ENCODE assay signal across 8 cellular contexts in the genomic region with DNA sequence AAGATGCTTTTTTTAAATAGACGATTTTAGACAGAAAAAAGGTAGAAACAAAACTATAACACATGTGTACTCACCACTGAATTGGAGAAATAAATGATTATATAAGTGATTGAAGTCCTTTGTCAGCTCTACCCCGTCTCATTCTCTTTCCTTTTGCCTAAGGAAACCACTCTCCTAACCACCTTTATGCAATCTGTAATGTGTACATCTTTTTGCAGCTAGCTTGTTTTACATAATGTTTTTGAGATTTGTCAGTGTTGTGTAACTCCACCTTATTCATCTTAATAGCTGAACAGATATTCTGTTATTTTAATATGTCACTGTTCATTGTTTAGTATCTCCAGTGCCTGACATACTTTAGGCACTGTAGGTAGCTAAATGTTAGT. TPM values are rescaled to one million over a fixed set of nuclear protein-coding genes. Genes with fewer than 3 reads are reported as not detected.
DNase-seq lines count a peak whose midpoint lies in the region; ATAC-seq, FAIRE-seq and TF ChIP-seq lines count a peak whose summit lies in the region.

No MANE protein-coding gene starts in this region.

- H3K23ac ChIP-seq in H1 (ENCODE audit: insufficient read length) (no peak overlapping the region), neuronal stem cell (ENCODE audit: low read depth, low read length, poor library complexity) (no peak overlapping the region)

- peak overlapping the region; percentile 98 for H3K9ac ChIP-seq in OCI-LY3 (ENCODE audit: low read length)
- H3K9ac ChIP-seq in H1 (replicated peaks in 1 of 4; ENCODE audit: extremely low read depth in 1 of 4, low read depth in 3 of 4, low read length in 3 of 4), result peak overlapping the region; percentile 78 to 97 (median 94)
- H3K9ac ChIP-seq in neuronal stem cell (ENCODE audit: low read depth, low read length, poor library complexity), result no peak overlapping the region

- no peak overlapping the region for H2BK15ac ChIP-seq in H1 (ENCODE audit: low read length)
- no peak overlapping the region for H2BK15ac ChIP-seq in neuronal stem cell (ENCODE audit: low read length)

- H2AK5ac ChIP-seq in H1 (ENCODE audit: low read depth, low read length) (no peak overlapping the region), neuronal stem cell (ENCODE audit: low read depth, low read length) (no peak overlapping the region)

- H3K4me1 ChIP-seq in CD8-positive, alpha-beta memory T cell (ENCODE audit: insufficient read depth, low read length), result peaks cover 20% of the 10 kb centered on the region
- H3K4me1 ChIP-seq in OCI-LY3 (ENCODE audit: low read length), result peaks cover 13% of the 10 kb centered on the region
- peaks cover 2 to 15% (median 12%) of the 10 kb centered on the region in 4 experiments; a peak in 4 of 7 replicates for H3K4me1 ChIP-seq in H1 (replicated peaks in 1 of 4; ENCODE audit: control insufficient read depth in 3 of 4, insufficient read depth in 4 of 4, low read length in 3 of 4)
- H3K4me1 ChIP-seq in neuronal stem cell (ENCODE audit: control insufficient read depth in 2 of 2, insufficient read depth in 1 of 2, low read depth in 1 of 2, low read length in 2 of 2), result peaks cover 0 to 11% of the 10 kb centered on the region in 2 donors

- in situ Hi-C loops in KBM-7 (cut with MboI; ENCODE audit: low pct_unique_long_range_greater_than_20kb, low sequenced_read_pairs), result no loop called here

- no peaks in the 10 kb centered on the region for H3K9me3 Mint-ChIP-seq in CD8-positive, alpha-beta memory T cell

- peak overlapping the region; percentile 16 for H3K56ac ChIP-seq in H1 (replicated peaks; ENCODE audit: insufficient read length, low read depth, low read length)

- no peak overlapping the region for H2BK20ac ChIP-seq in H1 (ENCODE audit: low read length)

- POLR2A ChIA-PET in CD8-positive, alpha-beta memory T cell (lab: Charles Lee), result interaction anchor here (2.0 kb wide), 1 partner anchor 27 kb away, joined by 14 read pairs; a partner anchor contains a TSS
- POLR2A ChIA-PET in H1 (lab: Charles Lee; ENCODE audit: partially characterized antibody), result interaction anchor here (0.8 to 4.0 kb wide), 8 partner anchors 10 to 27 kb away, joined by 3 to 64 read pairs (median 6); a partner anchor contains a TSS

- no peaks in the 10 kb centered on the region for H3K27me3 ChIP-seq in CD8-positive, alpha-beta memory T cell (ENCODE audit: insufficient read depth, low read length, poor library complexity, severe bottlenecking)
- H3K27me3 ChIP-seq in OCI-LY3 (ENCODE audit: low read depth, low read length) (no peaks in the 10 kb centered on the region), H1 (replicated peaks in 1 of 4; ENCODE audit: control insufficient read depth in 3 of 4, extremely low read depth in 1 of 4, insufficient read depth in 3 of 4, low read length in 3 of 4) (no peaks in the 10 kb centered on the region), neuronal stem cell (ENCODE audit: control insufficient read depth in 3 of 3, insufficient read depth in 3 of 3, low read depth in 1 of 3, low read length in 3 of 3) (no peaks in the 10 kb centered on the region)

- H3K79me2 ChIP-seq in OCI-LY3 (ENCODE audit: low read length), result peaks cover 28% of the 10 kb centered on the region
- H3K79me2 ChIP-seq in H1 (ENCODE audit: control insufficient read depth in 1 of 2, insufficient read depth in 2 of 2, low read length in 2 of 2), result peaks cover 3 to 62% of the 10 kb centered on the region in 2 experiments; a peak in 3 of 4 replicates

- peaks cover 4 to 30% (median 7%) of the 10 kb centered on the region in 3 donors for H3K36me3 Mint-ChIP-seq in CD8-positive, alpha-beta memory T cell

- no peak overlapping the region for H4K91ac ChIP-seq in H1 (replicated peaks; ENCODE audit: insufficient read length, low read length)
- no peak overlapping the region for H4K91ac ChIP-seq in neuronal stem cell (ENCODE audit: low read depth, low read length, poor library complexity)

- no peak overlapping the region for H3K4ac ChIP-seq in H1 (replicated peaks; ENCODE audit: insufficient read length, low read depth, low read length)
- no peak overlapping the region for H3K4ac ChIP-seq in neuronal stem cell (ENCODE audit: low read length)

- no peak for DNase-seq in CD8-positive, alpha-beta memory T cell
- DNase-seq in H1 (ENCODE audit: low read depth in 1 of 2, low spot score in 2 of 2), result no peak
- no peak for DNase-seq in neuronal stem cell (ENCODE audit: low spot score)
- no peak for DNase-seq in KBM-7
- no peak for DNase-seq in 8988T

- H3K18ac ChIP-seq in H1 (ENCODE audit: extremely low read depth, low read length) (peak overlapping the region; percentile 91; the same call in 1 of the 2 replicates), neuronal stem cell (ENCODE audit: low read length) (no peak overlapping the region)

- peak overlapping the region; percentile 92 to 98 (median 96) for H3K4me3 Mint-ChIP-seq in CD8-positive, alpha-beta memory T cell

- H3K79me1 ChIP-seq in H1 (ENCODE audit: low read depth, low read length) (no peaks in the 10 kb centered on the region; the same call in 1 of the 2 replicates), neuronal stem cell (ENCODE audit: low read depth, low read length) (peaks cover 2% of the 10 kb centered on the region)

- H3K23me2 ChIP-seq in H1 (ENCODE audit: low read depth, low read length), result peaks cover 3% of the 10 kb centered on the region

- no peak overlapping the region for H2BK120ac ChIP-seq in H1 (replicated peaks; ENCODE audit: low read depth, low read length)
- H2BK120ac ChIP-seq in neuronal stem cell (ENCODE audit: low read depth, low read length), result no peak overlapping the region

- TF ChIP-seq EP300 in H1 (IDR thresholded peaks at IDR 0.05; ENCODE audit: borderline replicate concordance in 1 of 2, low read depth in 2 of 2, low read length in 2 of 2), result no peak

- peak overlapping the region; percentile 89 to 98 (median 98) for H3K27ac Mint-ChIP-seq in CD8-positive, alpha-beta memory T cell

- H4K8ac ChIP-seq in H1 (ENCODE audit: extremely low read depth, insufficient read depth, low read length) (no peak overlapping the region), neuronal stem cell (ENCODE audit: low read depth, low read length) (no peak overlapping the region)

- no peak overlapping the region for H2BK12ac ChIP-seq in H1 (ENCODE audit: low read depth, low read length)
- no peak overlapping the region for H2BK12ac ChIP-seq in neuronal stem cell (ENCODE audit: low read length)

- peaks cover 30 to 49% (median 45%) of the 10 kb centered on the region in 3 donors for H3K4me1 Mint-ChIP-seq in CD8-positive, alpha-beta memory T cell

- peak overlapping the region; percentile 82; the same call in 1 of the 2 replicates for H2BK5ac ChIP-seq in H1 (ENCODE audit: low read depth, low read length)
- H2BK5ac ChIP-seq in neuronal stem cell (ENCODE audit: low read length), result no peak overlapping the region

- TF ChIP-seq RAD21 in H1 (IDR thresholded peaks at IDR 0.05 in 1 of 2, conservative IDR thresholded peaks at IDR 0.05 in 1 of 2; ENCODE audit: low read depth in 2 of 2, low read length in 2 of 2), result no peak

- CTCF ChIA-PET in CD8-positive, alpha-beta memory T cell (lab: Charles Lee), result interaction anchor here (1.2 to 2.3 kb wide), 2 partner anchors 27 to 28 kb away, joined by 3 to 7 read pairs; a partner anchor contains a TSS
- CTCF ChIA-PET in H1 (lab: Charles Lee; ENCODE audit: partially characterized antibody), result interaction anchor here (0.6 to 1.6 kb wide), 7 partner anchors 12 to 50 kb away, joined by 3 to 6 read pairs (median 3); no protein-coding TSS in a partner anchor

- whole genome bisulfite sequencing in H1 (ENCODE audit: extremely low coverage in 1 of 2, insufficient coverage in 1 of 2, insufficient read length in 1 of 2, insufficient replicate concordance in 2 of 2, low coverage in 1 of 2, low lambda C conversion rate in 2 of 2, missing lambda C conversion rate in 1 of 2), 2 experiments, result 12% methylated on average over 2 of the region's 2 CpGs; no CpG with 5 or more reads in 1 of the 2 experiments
- WGBS in neuronal stem cell (ENCODE audit: extremely low coverage in 2 of 2, insufficient read length in 2 of 2, insufficient replicate concordance in 1 of 2), 2 donors, result no CpG with 5 or more reads among the region's 2 CpGs

- H3K4me2 ChIP-seq in OCI-LY3 (ENCODE audit: low read length), result peak overlapping the region; percentile 65
- H3K4me2 ChIP-seq in H1 (ENCODE audit: insufficient read depth in 1 of 2, low read depth in 2 of 2, low read length in 2 of 2), result peak overlapping the region; percentile 79 to 98
- H3K4me2 ChIP-seq in neuronal stem cell (ENCODE audit: insufficient read depth, low read length, poor library complexity, severe bottlenecking), result peak overlapping the region; percentile 68

- ATAC-seq in GM18868 (IDR thresholded peaks at IDR 0.05; ENCODE audit: unreplicated experiment) (no peak), GM18498 (IDR thresholded peaks at IDR 0.05; ENCODE audit: unreplicated experiment) (no peak)

- H3K4me3 ChIP-seq in CD8-positive, alpha-beta memory T cell (ENCODE audit: low read length), result peak overlapping the region; percentile 97
- peak overlapping the region; percentile 98 for H3K4me3 ChIP-seq in OCI-LY3 (ENCODE audit: low read length)
- peak overlapping the region; percentile 86 to 97 (median 91) for H3K4me3 ChIP-seq in H1 (ENCODE audit: extremely low read depth in 1 of 4, insufficient read depth in 2 of 4, low read depth in 3 of 4, low read length in 4 of 4)
- H3K4me3 ChIP-seq in neuronal stem cell (ENCODE audit: low read length in 2 of 2), result peak overlapping the region; percentile 77 to 83

- peak overlapping the region; percentile 88 for H3K27ac ChIP-seq in CD8-positive, alpha-beta memory T cell (ENCODE audit: low read depth, low read length)
- H3K27ac ChIP-seq in OCI-LY3 (ENCODE audit: low read length) (no peak overlapping the region), H1 (ENCODE audit: low read depth, low read length) (peak overlapping the region; percentile 91), neuronal stem cell (replicated peaks; ENCODE audit: low read length) (no peak overlapping the region)

- TF ChIP-seq CTCF in OCI-LY3 (IDR thresholded peaks at IDR 0.05; ENCODE audit: low read depth, low read length) (no peak), H1 (IDR thresholded peaks at IDR 0.05; ENCODE audit: control extremely low read depth in 1 of 3, insufficient read depth in 1 of 3, low read depth in 1 of 3, low read length in 3 of 3) (no peak)

- no peaks in the 10 kb centered on the region for H3K36me3 ChIP-seq in CD8-positive, alpha-beta memory T cell (ENCODE audit: insufficient read depth, low read length)
- H3K36me3 ChIP-seq in OCI-LY3 (replicated peaks; ENCODE audit: low read depth, low read length) (peaks cover 13% of the 10 kb centered on the region), H1 (ENCODE audit: control insufficient read depth in 2 of 4, insufficient read depth in 4 of 4, low read length in 3 of 4) (peaks cover 2 to 12% (median 6%) of the 10 kb centered on the region in 4 experiments; a peak in 4 of 8 replicates), neuronal stem cell (replicated peaks in 1 of 2; ENCODE audit: control insufficient read depth in 2 of 2, insufficient read depth in 2 of 2, low read length in 2 of 2) (peaks cover 4 to 61% of the 10 kb centered on the region in 2 donors)

- H3K14ac ChIP-seq in H1 (ENCODE audit: insufficient read length), result no peak overlapping the region
- no peak overlapping the region for H3K14ac ChIP-seq in neuronal stem cell (ENCODE audit: low read length)

- no peak; a peak in 1 of 3 replicates for TF ChIP-seq POLR2A in H1 (IDR thresholded peaks at IDR 0.05; ENCODE audit: control extremely low read depth in 1 of 2, low read depth in 2 of 2, low read length in 2 of 2)

- no peak overlapping the region for H4K5ac ChIP-seq in H1 (ENCODE audit: insufficient read length, low read depth, low read length)

- no peaks in the 10 kb centered on the region for H3K9me3 ChIP-seq in CD8-positive, alpha-beta memory T cell (ENCODE audit: low read length)
- H3K9me3 ChIP-seq in OCI-LY3 (ENCODE audit: insufficient read depth, low read length) (no peaks in the 10 kb centered on the region), H1 (ENCODE audit: insufficient read depth in 2 of 2, low read depth in 1 of 2, low read length in 1 of 2) (no peaks in the 10 kb centered on the region), neuronal stem cell (replicated peaks in 1 of 2; ENCODE audit: control insufficient read depth in 2 of 2, insufficient read depth in 1 of 2, low read depth in 1 of 2, low read length in 2 of 2) (peaks cover 0 to 20% of the 10 kb centered on the region in 2 donors)

- H2AFZ ChIP-seq in OCI-LY3 (ENCODE audit: low read depth, low read length) (peak overlapping the region; percentile 100; the same call in 1 of the 2 replicates), H1 (ENCODE audit: low read length) (no peak overlapping the region), neuronal stem cell (ENCODE audit: low read length) (peak overlapping the region; percentile 89)

- H4K20me1 ChIP-seq in OCI-LY3 (ENCODE audit: insufficient read depth, low read length), result no peaks in the 10 kb centered on the region
- peaks cover 0 to 2% of the 10 kb centered on the region in 2 experiments for H4K20me1 ChIP-seq in H1 (replicated peaks in 1 of 2; ENCODE audit: control insufficient read depth in 1 of 2, insufficient read depth in 2 of 2, low read length in 2 of 2)

- no peaks in the 10 kb centered on the region for H3K27me3 Mint-ChIP-seq in CD8-positive, alpha-beta memory T cell

- FAIRE-seq in H1 (lab: Jason Lieb, UNC), result no peak

RNA-seq across cellular contexts. Expression of a gene that starts 0.7 kb away (rescaled TPM):
- 10 to 100 TPM; 10.0 to 12.7 TPM for total RNA-seq in CD8-positive, alpha-beta memory T cell
- polyA plus RNA-seq in CD8-positive, alpha-beta memory T cell, result 80.7 TPM
- total RNA-seq in H1 (2021; fragmentation: NEBNext Ultra II Directional; extraction: Animal tissue kit (Norgen Biotek cat#: 25700)), result 21.9 and 23.7 TPM in 2 replicates
- 10.7 and 11.9 TPM in 2 replicates for polyA plus RNA-seq in H1 (2011; rRNA removed)
- polyA plus RNA-seq in H1 (2011; cell fraction: cytosol; rRNA removed), result 16.0 TPM
- polyA plus RNA-seq in H1 (2011; cell fraction: nucleus; rRNA removed), result 10.3 TPM
- 15.2 to 33.0 TPM (median 21.7 TPM) in 4 replicates for polyA plus RNA-seq in H1 (2012, experiment 1 of 2)
- 11.6 TPM for polyA plus RNA-seq in H1 (2012, experiment 2 of 2)
- 45.1 TPM for polyA plus RNA-seq in H1 (2013, experiment 1 of 2)
- polyA plus RNA-seq in H1 (2013, experiment 2 of 2), result 44.9 TPM
- 2.7 and 7.3 TPM in 2 replicates for polyA minus RNA-seq in H1 (2011; rRNA and poly(A)+ RNA removed)
- 8.1 TPM for polyA minus RNA-seq in H1 (2011; cell fraction: cytosol; rRNA and poly(A)+ RNA removed)
- 14.7 TPM for polyA minus RNA-seq in H1 (2011; cell fraction: nucleus; rRNA and poly(A)+ RNA removed)
- 94.5 TPM for polyA plus RNA-seq in neuronal stem cell (2013, experiment 1 of 2)
- 100.0 TPM for polyA plus RNA-seq in neuronal stem cell (2013, experiment 2 of 2)

RNA-seq across cellular contexts. Expression of a gene that starts 20.5 kb away (rescaled TPM):
- under 1 TPM; 0.44 to 0.48 TPM for total RNA-seq in CD8-positive, alpha-beta memory T cell
- 0.39 TPM for polyA plus RNA-seq in CD8-positive, alpha-beta memory T cell
- 0.52 TPM in 1 of 2 replicates, not detected in the other for total RNA-seq in H1 (2021; fragmentation: NEBNext Ultra II Directional; extraction: Animal tissue kit (Norgen Biotek cat#: 25700))
- polyA plus RNA-seq in H1 (2011; rRNA removed), result 0.20 and 0.54 TPM in 2 replicates
- 0.32 TPM for polyA plus RNA-seq in H1 (2011; cell fraction: cytosol; rRNA removed)
- polyA plus RNA-seq in H1 (2011; cell fraction: nucleus; rRNA removed), result 0.53 TPM
- 0.84 to 1.00 TPM (median 0.87 TPM) in 4 replicates for polyA plus RNA-seq in H1 (2012, experiment 1 of 2)
- 0.52 TPM for polyA plus RNA-seq in H1 (2012, experiment 2 of 2)
- 0.49 TPM for polyA plus RNA-seq in H1 (2013, experiment 1 of 2)
- polyA plus RNA-seq in H1 (2013, experiment 2 of 2), result 0.39 TPM
- 0.16 and 0.80 TPM in 2 replicates for polyA minus RNA-seq in H1 (2011; rRNA and poly(A)+ RNA removed)
- polyA minus RNA-seq in H1 (2011; cell fraction: cytosol; rRNA and poly(A)+ RNA removed), result not detected
- polyA minus RNA-seq in H1 (2011; cell fraction: nucleus; rRNA and poly(A)+ RNA removed), result not detected
- 1.1 TPM for polyA plus RNA-seq in neuronal stem cell (2013, experiment 1 of 2)
- 1.2 TPM for polyA plus RNA-seq in neuronal stem cell (2013, experiment 2 of 2)

RNA-seq across cellular contexts. Expression of a gene that starts 27.2 kb away (rescaled TPM):
- total RNA-seq in CD8-positive, alpha-beta memory T cell, result 10 to 100 TPM; 25.1 to 27.6 TPM
- polyA plus RNA-seq in CD8-positive, alpha-beta memory T cell, result 94.5 TPM
- 62.7 and 62.8 TPM in 2 replicates for total RNA-seq in H1 (2021; fragmentation: NEBNext Ultra II Directional; extraction: Animal tissue kit (Norgen Biotek cat#: 25700))
- 26.5 and 34.6 TPM in 2 replicates for polyA plus RNA-seq in H1 (2011; rRNA removed)
- polyA plus RNA-seq in H1 (2011; cell fraction: cytosol; rRNA removed), result 37.0 TPM
- polyA plus RNA-seq in H1 (2011; cell fraction: nucleus; rRNA removed), result 18.9 TPM
- polyA plus RNA-seq in H1 (2012, experiment 1 of 2), result 33.3 to 44.9 TPM (median 40.0 TPM) in 4 replicates
- 3.5 TPM for polyA plus RNA-seq in H1 (2012, experiment 2 of 2)
- 25.0 TPM for polyA plus RNA-seq in H1 (2013, experiment 1 of 2)
- 24.1 TPM for polyA plus RNA-seq in H1 (2013, experiment 2 of 2)
- 52.5 and 53.5 TPM in 2 replicates for polyA minus RNA-seq in H1 (2011; rRNA and poly(A)+ RNA removed)
- polyA minus RNA-seq in H1 (2011; cell fraction: cytosol; rRNA and poly(A)+ RNA removed), result 43.4 TPM
- polyA minus RNA-seq in H1 (2011; cell fraction: nucleus; rRNA and poly(A)+ RNA removed), result 117 TPM
- polyA plus RNA-seq in neuronal stem cell (2013, experiment 1 of 2), result 41.8 TPM
- polyA plus RNA-seq in neuronal stem cell (2013, experiment 2 of 2), result 42.2 TPM

Comparison
In these comparisons a context has a peak if more than half of its experiments do, and no peak if none do; other contexts are left out.
1. H3K27ac ChIP-seq: peak in CD8-positive, alpha-beta memory T cell (single experiment) and H1 (single experiment); none in OCI-LY3 (single experiment) and neuronal stem cell (single experiment).
2. Peak in every context shown above with its lines, with median percentiles within 50 percentile points of each other: H3K4me3 ChIP-seq and H3K4me2 ChIP-seq.